ENCODE assay signal across 19 cellular contexts in genomic region chr15:39142500-39142899, GRCh38.
"Had no signal": no experiment of that assay in that cellular context is flagged by ENCODE, and none has a peak within 500 bp of the region (broad histone marks: within the 10 kb centered on the region; RNA-seq: fewer than 3 reads in every experiment).

No MANE protein-coding gene starts in this region.

- H3K36me3 ChIP-seq: neutrophil, sigmoid colon, spleen, transverse colon had no signal

- H3K9me3 ChIP-seq: neutrophil, sigmoid colon, spleen, transverse colon had no signal

- H3K27ac ChIP-seq: epithelial cell of prostate, neutrophil, parathyroid adenoma, spleen, transverse colon had no signal

- H3K4me3 Mint-ChIP-seq: memory B cell, natural killer cell, T-helper 17 cell had no signal

- ATAC-seq: activated CD4-positive, CD25-positive, alpha-beta regulatory T cell treated with anti-CD3 and anti-CD28 coated beads, Interleukin-2, amount 50 U/mL, for 24 hours; left ventricle myocardium superior; natural killer cell; T-helper 17 cell had no signal

- H3K4me1 ChIP-seq: parathyroid adenoma, spleen, transverse colon had no signal

- H3K79me2 ChIP-seq: parathyroid adenoma had no signal

- H3K4me1 Mint-ChIP-seq: memory B cell, natural killer cell, T-helper 17 cell had no signal

- H3K27me3 ChIP-seq: sigmoid colon, spleen, transverse colon had no signal

- H2AFZ ChIP-seq: parathyroid adenoma had no signal

- H3K36me3 Mint-ChIP-seq: memory B cell, natural killer cell had no signal

- H3K4me3 ChIP-seq: sigmoid colon, spleen, transverse colon had no signal

- H3K9me3 Mint-ChIP-seq: natural killer cell had no signal

- H3K9ac ChIP-seq: parathyroid adenoma had no signal

- H3K27ac Mint-ChIP-seq: memory B cell, natural killer cell, T-helper 17 cell had no signal

- DNase-seq: activated CD8-positive, alpha-beta memory T cell treated with anti-CD3 and anti-CD28 coated beads, Interleukin-2, amount 50 U/mL, for 48 hours; activated effector memory CD4-positive, alpha-beta T cell treated with Interleukin-2 at 50 U/mL for 16 hours; dermis blood vessel endothelial cell; foreskin melanocyte; head of caudate nucleus; kidney glomerular epithelial cell; left ventricle myocardium superior; natural killer cell; sigmoid colon; spleen; stimulated activated CD4-positive, alpha-beta T cell treated with anti-CD3 and anti-CD28 coated beads, Interleukin-2, amount 100 ng/mL, for 24 hours; substantia nigra; T-helper 17 cell; transverse colon had no signal
